1 cellular context compared by ENCODE assay signal in the genomic region with DNA sequence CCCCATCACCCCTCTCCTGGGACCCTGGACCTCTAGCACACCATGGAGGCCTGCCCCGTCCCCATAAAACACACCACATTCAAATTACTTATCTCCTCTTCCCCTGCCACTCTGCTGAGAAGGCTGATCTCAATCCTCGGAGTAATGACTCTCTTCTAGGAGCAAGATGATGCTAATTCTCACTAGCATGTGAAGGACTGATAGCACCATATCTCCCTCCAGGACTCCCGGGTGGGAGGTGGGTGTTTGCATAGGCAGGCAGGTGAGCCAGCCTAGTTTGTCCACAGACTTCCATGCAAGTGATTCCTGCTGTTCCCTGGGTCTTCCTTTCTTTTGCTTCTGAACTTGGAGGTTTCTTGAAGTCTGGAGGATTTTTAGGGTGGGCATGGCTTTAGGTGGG.
TF ChIP-seq lines count a peak whose summit lies in the region.

No MANE protein-coding gene starts in this region.

TF ChIP-seq in K562, 482 proteins besides CTCF, POLR2A, EP300 and RAD21 (continued from another document and continues in another):
- no peak for TF ChIP-seq POLR2AphosphoS2 (IDR thresholded peaks at IDR 0.05; ENCODE audit: low read length)
- no peak for TF ChIP-seq GABPB2 (CRISPR knock-in tag; conservative IDR thresholded peaks at IDR 0.05)
- TF ChIP-seq ZNF766 (CRISPR knock-in tag; conservative IDR thresholded peaks at IDR 0.05): no peak
- TF ChIP-seq SIRT6 (IDR thresholded peaks at IDR 0.05; ENCODE audit: low read depth, low read length): no peak
- no peak for TF ChIP-seq BRF1 (IDR thresholded peaks at IDR 0.05; ENCODE audit: borderline replicate concordance, extremely low read depth, insufficient read length)
- TF ChIP-seq, protein P1, sequence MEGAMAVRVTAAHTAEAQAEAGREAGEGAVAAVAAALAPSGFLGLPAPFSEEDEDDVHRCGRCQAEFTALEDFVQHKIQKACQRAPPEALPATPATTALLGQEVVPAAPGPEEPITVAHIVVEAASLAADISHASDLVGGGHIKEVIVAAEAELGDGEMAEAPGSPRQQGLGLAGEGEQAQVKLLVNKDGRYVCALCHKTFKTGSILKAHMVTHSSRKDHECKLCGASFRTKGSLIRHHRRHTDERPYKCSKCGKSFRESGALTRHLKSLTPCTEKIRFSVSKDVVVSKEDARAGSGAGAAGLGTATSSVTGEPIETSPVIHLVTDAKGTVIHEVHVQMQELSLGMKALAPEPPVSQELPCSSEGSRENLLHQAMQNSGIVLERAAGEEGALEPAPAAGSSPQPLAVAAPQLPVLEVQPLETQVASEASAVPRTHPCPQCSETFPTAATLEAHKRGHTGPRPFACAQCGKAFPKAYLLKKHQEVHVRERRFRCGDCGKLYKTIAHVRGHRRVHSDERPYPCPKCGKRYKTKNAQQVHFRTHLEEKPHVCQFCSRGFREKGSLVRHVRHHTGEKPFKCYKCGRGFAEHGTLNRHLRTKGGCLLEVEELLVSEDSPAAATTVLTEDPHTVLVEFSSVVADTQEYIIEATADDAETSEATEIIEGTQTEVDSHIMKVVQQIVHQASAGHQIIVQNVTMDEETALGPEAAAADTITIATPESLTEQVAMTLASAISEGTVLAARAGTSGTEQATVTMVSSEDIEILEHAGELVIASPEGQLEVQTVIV (CRISPR knock-in tag; IDR thresholded peaks at IDR 0.05; ENCODE audit: borderline replicate concordance): no peak
- TF ChIP-seq ADNP (tag; IDR thresholded peaks at IDR 0.05): no peak
- no peak for TF ChIP-seq SAFB2 (IDR thresholded peaks at IDR 0.05; ENCODE audit: borderline replicate concordance, low read depth, low read length, severe bottlenecking)
- TF ChIP-seq PRMT5 (CRISPR knock-in tag; IDR thresholded peaks at IDR 0.05): no peak
- TF ChIP-seq ZSCAN32 (CRISPR knock-in tag; IDR thresholded peaks at IDR 0.05): no peak
- TF ChIP-seq YY1 (IDR thresholded peaks at IDR 0.05; ENCODE audit: borderline replicate concordance in 1 of 3, control insufficient read depth in 1 of 3, extremely low read depth in 1 of 3, insufficient read depth in 3 of 3, insufficient read length in 1 of 3, insufficient replicate concordance in 2 of 3, low read depth in 1 of 3, low read length in 2 of 3): no peak
- TF ChIP-seq FOXA1 (IDR thresholded peaks at IDR 0.05; ENCODE audit: borderline replicate concordance): no peak
- peak; percentile 50 for TF ChIP-seq CCNT2 (IDR thresholded peaks at IDR 0.05; ENCODE audit: borderline replicate concordance, extremely low read depth, insufficient read length, low read depth, low read length)
- TF ChIP-seq, protein P2, sequence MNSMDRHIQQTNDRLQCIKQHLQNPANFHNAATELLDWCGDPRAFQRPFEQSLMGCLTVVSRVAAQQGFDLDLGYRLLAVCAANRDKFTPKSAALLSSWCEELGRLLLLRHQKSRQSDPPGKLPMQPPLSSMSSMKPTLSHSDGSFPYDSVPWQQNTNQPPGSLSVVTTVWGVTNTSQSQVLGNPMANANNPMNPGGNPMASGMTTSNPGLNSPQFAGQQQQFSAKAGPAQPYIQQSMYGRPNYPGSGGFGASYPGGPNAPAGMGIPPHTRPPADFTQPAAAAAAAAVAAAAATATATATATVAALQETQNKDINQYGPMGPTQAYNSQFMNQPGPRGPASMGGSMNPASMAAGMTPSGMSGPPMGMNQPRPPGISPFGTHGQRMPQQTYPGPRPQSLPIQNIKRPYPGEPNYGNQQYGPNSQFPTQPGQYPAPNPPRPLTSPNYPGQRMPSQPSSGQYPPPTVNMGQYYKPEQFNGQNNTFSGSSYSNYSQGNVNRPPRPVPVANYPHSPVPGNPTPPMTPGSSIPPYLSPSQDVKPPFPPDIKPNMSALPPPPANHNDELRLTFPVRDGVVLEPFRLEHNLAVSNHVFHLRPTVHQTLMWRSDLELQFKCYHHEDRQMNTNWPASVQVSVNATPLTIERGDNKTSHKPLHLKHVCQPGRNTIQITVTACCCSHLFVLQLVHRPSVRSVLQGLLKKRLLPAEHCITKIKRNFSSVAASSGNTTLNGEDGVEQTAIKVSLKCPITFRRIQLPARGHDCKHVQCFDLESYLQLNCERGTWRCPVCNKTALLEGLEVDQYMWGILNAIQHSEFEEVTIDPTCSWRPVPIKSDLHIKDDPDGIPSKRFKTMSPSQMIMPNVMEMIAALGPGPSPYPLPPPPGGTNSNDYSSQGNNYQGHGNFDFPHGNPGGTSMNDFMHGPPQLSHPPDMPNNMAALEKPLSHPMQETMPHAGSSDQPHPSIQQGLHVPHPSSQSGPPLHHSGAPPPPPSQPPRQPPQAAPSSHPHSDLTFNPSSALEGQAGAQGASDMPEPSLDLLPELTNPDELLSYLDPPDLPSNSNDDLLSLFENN (IDR thresholded peaks at IDR 0.05; ENCODE audit: low read depth in 2 of 2, low read length in 2 of 2): no peak
- TF ChIP-seq, protein P3, sequence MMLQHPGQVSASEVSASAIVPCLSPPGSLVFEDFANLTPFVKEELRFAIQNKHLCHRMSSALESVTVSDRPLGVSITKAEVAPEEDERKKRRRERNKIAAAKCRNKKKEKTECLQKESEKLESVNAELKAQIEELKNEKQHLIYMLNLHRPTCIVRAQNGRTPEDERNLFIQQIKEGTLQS (IDR thresholded peaks at IDR 0.05): no peak
- TF ChIP-seq, protein P3 (CRISPR knock-in tag; conservative IDR thresholded peaks at IDR 0.05): no peak
- no peak for TF ChIP-seq L3MBTL2 (IDR thresholded peaks at IDR 0.05)
- no peak for TF ChIP-seq FOXK2 (conservative IDR thresholded peaks at IDR 0.05 in 1 of 2, IDR thresholded peaks at IDR 0.05 in 1 of 2; ENCODE audit: low read depth in 2 of 2)
- TF ChIP-seq ZNF263 (CRISPR knock-in tag; IDR thresholded peaks at IDR 0.05; ENCODE audit: borderline replicate concordance): 0 out of 2 replicates have a peak, but pooled peaks have one; percentile 12
- TF ChIP-seq SRSF9 (IDR thresholded peaks at IDR 0.05; ENCODE audit: borderline replicate concordance, low read depth, low read length): no peak
- TF ChIP-seq, protein P4, sequence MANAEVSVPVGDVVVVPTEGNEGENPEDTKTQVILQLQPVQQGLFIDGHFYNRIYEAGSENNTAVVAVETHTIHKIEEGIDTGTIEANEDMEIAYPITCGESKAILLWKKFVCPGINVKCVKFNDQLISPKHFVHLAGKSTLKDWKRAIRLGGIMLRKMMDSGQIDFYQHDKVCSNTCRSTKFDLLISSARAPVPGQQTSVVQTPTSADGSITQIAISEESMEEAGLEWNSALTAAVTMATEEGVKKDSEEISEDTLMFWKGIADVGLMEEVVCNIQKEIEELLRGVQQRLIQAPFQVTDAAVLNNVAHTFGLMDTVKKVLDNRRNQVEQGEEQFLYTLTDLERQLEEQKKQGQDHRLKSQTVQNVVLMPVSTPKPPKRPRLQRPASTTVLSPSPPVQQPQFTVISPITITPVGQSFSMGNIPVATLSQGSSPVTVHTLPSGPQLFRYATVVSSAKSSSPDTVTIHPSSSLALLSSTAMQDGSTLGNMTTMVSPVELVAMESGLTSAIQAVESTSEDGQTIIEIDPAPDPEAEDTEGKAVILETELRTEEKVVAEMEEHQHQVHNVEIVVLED (CRISPR knock-in tag; IDR thresholded peaks at IDR 0.05): no peak
- TF ChIP-seq SMARCE1 (IDR thresholded peaks at IDR 0.05): peak; percentile 56; the same call in 1 of the 2 replicates
- no peak for TF ChIP-seq MCM3 (IDR thresholded peaks at IDR 0.05)
- TF ChIP-seq, protein P5, sequence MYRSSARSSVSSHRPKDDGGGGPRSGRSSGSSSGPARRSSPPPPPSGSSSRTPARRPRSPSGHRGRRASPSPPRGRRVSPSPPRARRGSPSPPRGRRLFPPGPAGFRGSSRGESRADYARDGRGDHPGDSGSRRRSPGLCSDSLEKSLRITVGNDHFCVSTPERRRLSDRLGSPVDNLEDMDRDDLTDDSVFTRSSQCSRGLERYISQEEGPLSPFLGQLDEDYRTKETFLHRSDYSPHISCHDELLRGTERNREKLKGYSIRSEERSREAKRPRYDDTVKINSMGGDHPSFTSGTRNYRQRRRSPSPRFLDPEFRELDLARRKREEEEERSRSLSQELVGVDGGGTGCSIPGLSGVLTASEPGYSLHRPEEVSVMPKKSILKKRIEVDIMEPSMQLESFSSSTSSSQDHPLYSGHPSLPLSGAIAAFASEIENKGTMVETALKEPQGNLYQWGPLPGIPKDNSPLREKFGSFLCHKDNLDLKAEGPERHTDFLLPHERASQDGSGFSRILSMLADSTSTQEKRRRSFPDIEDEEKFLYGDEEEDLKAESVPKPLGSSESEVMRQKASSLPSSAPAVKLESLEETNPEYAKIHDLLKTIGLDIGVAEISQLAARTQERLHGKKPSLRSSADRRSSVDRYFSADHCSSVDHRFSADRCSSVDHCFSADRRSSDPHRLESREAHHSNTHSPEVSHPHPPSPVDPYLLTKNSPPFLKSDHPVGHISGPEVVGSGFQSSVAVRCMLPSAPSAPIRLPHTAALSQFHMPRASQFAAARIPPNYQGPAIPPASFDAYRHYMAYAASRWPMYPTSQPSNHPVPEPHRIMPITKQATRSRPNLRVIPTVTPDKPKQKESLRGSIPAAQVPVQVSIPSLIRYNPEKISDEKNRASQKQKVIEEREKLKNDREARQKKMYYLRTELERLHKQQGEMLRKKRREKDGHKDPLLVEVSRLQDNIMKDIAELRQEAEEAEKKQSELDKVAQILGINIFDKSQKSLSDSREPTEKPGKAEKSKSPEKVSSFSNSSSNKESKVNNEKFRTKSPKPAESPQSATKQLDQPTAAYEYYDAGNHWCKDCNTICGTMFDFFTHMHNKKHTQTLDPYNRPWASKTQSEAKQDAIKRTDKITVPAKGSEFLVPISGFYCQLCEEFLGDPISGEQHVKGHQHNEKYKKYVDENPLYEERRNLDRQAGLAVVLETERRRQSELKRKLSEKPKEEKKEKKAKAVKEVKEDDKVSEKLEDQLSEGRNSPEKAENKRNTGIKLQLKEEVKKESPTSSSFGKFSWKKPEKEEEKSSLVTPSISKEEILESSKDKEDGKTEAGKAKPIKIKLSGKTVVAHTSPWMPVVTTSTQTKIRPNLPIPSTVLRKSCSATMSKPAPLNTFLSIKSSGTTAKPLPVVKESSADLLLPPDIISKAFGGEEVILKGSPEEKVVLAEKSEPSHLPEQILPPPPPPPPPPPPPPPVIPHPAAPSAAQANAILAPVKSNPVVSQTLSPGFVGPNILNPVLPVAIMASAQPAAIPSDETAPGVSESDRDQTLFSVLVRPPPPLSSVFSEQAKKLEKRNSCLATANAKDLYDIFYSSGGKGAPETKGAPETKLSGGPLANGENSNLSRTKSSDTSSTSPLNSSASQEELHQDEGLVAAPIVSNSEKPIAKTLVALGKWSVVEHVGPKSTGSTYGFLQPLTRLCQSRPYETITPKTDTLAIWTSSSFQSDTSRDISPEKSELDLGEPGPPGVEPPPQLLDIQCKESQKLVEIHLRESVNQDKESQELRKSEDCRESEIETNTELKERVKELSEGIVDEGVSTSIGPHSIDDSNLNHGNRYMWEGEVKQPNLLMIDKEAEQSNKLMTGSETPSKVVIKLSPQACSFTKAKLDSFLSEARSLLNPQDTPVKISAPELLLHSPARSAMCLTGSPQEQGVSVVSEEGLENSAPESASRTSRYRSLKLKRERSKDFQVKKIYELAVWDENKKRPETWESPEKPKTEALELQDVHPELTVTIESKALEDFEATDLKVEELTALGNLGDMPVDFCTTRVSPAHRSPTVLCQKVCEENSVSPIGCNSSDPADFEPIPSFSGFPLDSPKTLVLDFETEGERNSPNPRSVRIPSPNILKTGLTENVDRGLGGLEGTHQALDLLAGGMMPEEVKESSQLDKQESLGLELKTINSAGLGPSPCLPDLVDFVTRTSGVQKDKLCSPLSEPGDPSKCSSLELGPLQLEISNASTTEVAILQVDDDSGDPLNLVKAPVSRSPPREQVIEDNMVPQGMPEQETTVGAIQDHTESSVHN (IDR thresholded peaks at IDR 0.05; ENCODE audit: borderline replicate concordance in 1 of 2, low read depth in 1 of 2): no peak
- TF ChIP-seq KLF16 (IDR thresholded peaks at IDR 0.05): peak; percentile 83
- no peak for TF ChIP-seq ZNF124 (CRISPR knock-in tag; IDR thresholded peaks at IDR 0.05)
- peak; percentile 48; the same call in 1 of the 2 replicates for TF ChIP-seq BCOR (IDR thresholded peaks at IDR 0.05)
- TF ChIP-seq, protein P6, sequence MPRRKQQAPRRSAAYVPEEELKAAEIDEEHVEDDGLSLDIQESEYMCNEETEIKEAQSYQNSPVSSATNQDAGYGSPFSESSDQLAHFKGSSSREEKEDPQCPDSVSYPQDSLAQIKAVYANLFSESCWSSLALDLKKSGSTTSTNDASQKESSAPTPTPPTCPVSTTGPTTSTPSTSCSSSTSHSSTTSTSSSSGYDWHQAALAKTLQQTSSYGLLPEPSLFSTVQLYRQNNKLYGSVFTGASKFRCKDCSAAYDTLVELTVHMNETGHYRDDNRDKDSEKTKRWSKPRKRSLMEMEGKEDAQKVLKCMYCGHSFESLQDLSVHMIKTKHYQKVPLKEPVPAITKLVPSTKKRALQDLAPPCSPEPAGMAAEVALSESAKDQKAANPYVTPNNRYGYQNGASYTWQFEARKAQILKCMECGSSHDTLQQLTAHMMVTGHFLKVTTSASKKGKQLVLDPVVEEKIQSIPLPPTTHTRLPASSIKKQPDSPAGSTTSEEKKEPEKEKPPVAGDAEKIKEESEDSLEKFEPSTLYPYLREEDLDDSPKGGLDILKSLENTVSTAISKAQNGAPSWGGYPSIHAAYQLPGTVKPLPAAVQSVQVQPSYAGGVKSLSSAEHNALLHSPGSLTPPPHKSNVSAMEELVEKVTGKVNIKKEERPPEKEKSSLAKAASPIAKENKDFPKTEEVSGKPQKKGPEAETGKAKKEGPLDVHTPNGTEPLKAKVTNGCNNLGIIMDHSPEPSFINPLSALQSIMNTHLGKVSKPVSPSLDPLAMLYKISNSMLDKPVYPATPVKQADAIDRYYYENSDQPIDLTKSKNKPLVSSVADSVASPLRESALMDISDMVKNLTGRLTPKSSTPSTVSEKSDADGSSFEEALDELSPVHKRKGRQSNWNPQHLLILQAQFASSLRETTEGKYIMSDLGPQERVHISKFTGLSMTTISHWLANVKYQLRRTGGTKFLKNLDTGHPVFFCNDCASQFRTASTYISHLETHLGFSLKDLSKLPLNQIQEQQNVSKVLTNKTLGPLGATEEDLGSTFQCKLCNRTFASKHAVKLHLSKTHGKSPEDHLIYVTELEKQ (CRISPR knock-in tag; IDR thresholded peaks at IDR 0.05): no peak
- TF ChIP-seq NFIX (CRISPR knock-in tag; IDR thresholded peaks at IDR 0.05; ENCODE audit: low read depth): no peak
- TF ChIP-seq KDM1A (IDR thresholded peaks at IDR 0.05): peak; percentile 47 to 63; a peak in 3 of 4 replicates
- no peak for TF ChIP-seq ZNF311 (CRISPR knock-in tag; IDR thresholded peaks at IDR 0.05)
- no peak for TF ChIP-seq RBFOX2 (IDR thresholded peaks at IDR 0.05; ENCODE audit: low read depth, low read length)
- TF ChIP-seq ZNF324 (CRISPR knock-in tag; IDR thresholded peaks at IDR 0.05): no peak
- TF ChIP-seq ZBTB7A (IDR thresholded peaks at IDR 0.05; ENCODE audit: borderline replicate concordance, control insufficient read depth, low read depth, low read length): peak; percentile 46; the same call in 1 of the 2 replicates
- TF ChIP-seq, protein P7, sequence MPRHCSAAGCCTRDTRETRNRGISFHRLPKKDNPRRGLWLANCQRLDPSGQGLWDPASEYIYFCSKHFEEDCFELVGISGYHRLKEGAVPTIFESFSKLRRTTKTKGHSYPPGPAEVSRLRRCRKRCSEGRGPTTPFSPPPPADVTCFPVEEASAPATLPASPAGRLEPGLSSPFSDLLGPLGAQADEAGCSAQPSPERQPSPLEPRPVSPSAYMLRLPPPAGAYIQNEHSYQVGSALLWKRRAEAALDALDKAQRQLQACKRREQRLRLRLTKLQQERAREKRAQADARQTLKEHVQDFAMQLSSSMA (CRISPR knock-in tag; IDR thresholded peaks at IDR 0.05): no peak
- no peak for TF ChIP-seq ZNF224 (CRISPR knock-in tag; IDR thresholded peaks at IDR 0.05)
